9 cellular contexts compared by ENCODE assay signal in genomic region chr17:17063546-17064122, GRCh38. TPM values are rescaled to one million over a fixed set of nuclear protein-coding genes. Genes with fewer than 3 reads are reported as not detected.
A peak's percentile ranks its signal among the peaks of the same experiment; 100 is the strongest.
DNase-seq lines count a peak whose midpoint lies in the region; ATAC-seq and TF ChIP-seq lines count a peak whose summit lies in the region.
"Had no signal": no experiment of that assay in that cellular context is flagged by ENCODE, and none has a peak within 500 bp of the region (broad histone marks: within the 10 kb centered on the region; RNA-seq: fewer than 3 reads in every experiment).

No MANE protein-coding gene starts in this region.

- H2AK5ac ChIP-seq in mesenchymal stem cell (ENCODE audit: low read length, severe bottlenecking): no peak overlapping the region

- H3K79me1 ChIP-seq in mesenchymal stem cell (replicated peaks; ENCODE audit: low read length, poor library complexity, severe bottlenecking): peaks cover 16% of the 10 kb centered on the region

- TF ChIP-seq CTCF in RWPE2 (IDR thresholded peaks at IDR 0.05; ENCODE audit: poor library complexity, severe bottlenecking): no peak

- H2BK15ac ChIP-seq in mesenchymal stem cell (ENCODE audit: low read depth, poor library complexity, severe bottlenecking): no peak overlapping the region

- H2BK5ac ChIP-seq in mesenchymal stem cell (ENCODE audit: low read depth, low read length, poor library complexity, severe bottlenecking): no peak overlapping the region

- H3K36me3 ChIP-seq in RWPE2 (ENCODE audit: low read depth) (peaks cover 28% of the 10 kb centered on the region), skeletal muscle satellite cell (ENCODE audit: insufficient read depth, low read length) (peaks cover 44% of the 10 kb centered on the region), mesenchymal stem cell (ENCODE audit: control insufficient read depth in 1 of 2, insufficient read depth in 2 of 2, low read depth in 1 of 2, low read length in 2 of 2) (peaks cover 16 to 21% of the 10 kb centered on the region in 2 experiments)

- peak overlapping the region; percentile 13 for H3K4me2 ChIP-seq in skeletal muscle satellite cell (ENCODE audit: low read length)
- no peak overlapping the region for H3K4me2 ChIP-seq in mesenchymal stem cell (ENCODE audit: low read length, poor library complexity, severe bottlenecking)

- H3K9me3 ChIP-seq in RWPE2 (ENCODE audit: severe bottlenecking) (no peaks in the 10 kb centered on the region), skeletal muscle satellite cell (replicated peaks; ENCODE audit: low read length) (no peaks in the 10 kb centered on the region), mesenchymal stem cell (ENCODE audit: control insufficient read depth, low read length) (no peaks in the 10 kb centered on the region)

- no peak overlapping the region for H2BK12ac ChIP-seq in mesenchymal stem cell (ENCODE audit: low read length in 2 of 2)

- 95% methylated on average over 9 of the region's 12 CpGs for WGBS in mesenchymal stem cell

- H3K27me3 ChIP-seq in RWPE2 (ENCODE audit: insufficient read depth, poor library complexity, severe bottlenecking) (no peaks in the 10 kb centered on the region), skeletal muscle satellite cell (ENCODE audit: control insufficient read depth, insufficient read depth, low read length) (no peaks in the 10 kb centered on the region), mesenchymal stem cell (ENCODE audit: control insufficient read depth in 1 of 2, insufficient read depth in 1 of 2, low read length in 2 of 2) (no peaks in the 10 kb centered on the region)

- DNase-seq in EL: peak; percentile 55
- DNase-seq in RWPE2 (ENCODE audit: low spot score): peak; percentile 54
- DNase-seq in cardiac septum (ENCODE audit: low spot score): peak; percentile 78
- DNase-seq in NCI-H1694 (lab: John Stamatoyannopoulos, UW): no peak
- no peak for DNase-seq in effector CD4-positive, alpha-beta T cell
- no peak for DNase-seq in mesenchymal stem cell
- DNase-seq: activated T-cell treated with anti-CD3 and anti-CD28 coated beads, Interleukin-2, amount 50 U/mL, for 4 hours had no signal

- no peak overlapping the region for H2AFZ ChIP-seq in mesenchymal stem cell (ENCODE audit: low read depth, low read length)

- no peak overlapping the region for H3K23ac ChIP-seq in mesenchymal stem cell (ENCODE audit: low read length in 2 of 2)

- H3K27ac ChIP-seq in RWPE2 (ENCODE audit: poor library complexity, severe bottlenecking) (peak overlapping the region; percentile 40), mesenchymal stem cell (ENCODE audit: low read length, poor library complexity, severe bottlenecking) (no peak overlapping the region)

- H3K9ac ChIP-seq in skeletal muscle satellite cell (ENCODE audit: low read depth, low read length): no peak overlapping the region
- no peak overlapping the region for H3K9ac ChIP-seq in mesenchymal stem cell (ENCODE audit: low read length)

- intact Hi-C loops in cardiac septum (cut with DNase I): no loop called here

- no peak overlapping the region for H4K8ac ChIP-seq in mesenchymal stem cell (ENCODE audit: low read length)

- H3K14ac ChIP-seq in mesenchymal stem cell (ENCODE audit: low read length in 2 of 2): no peak overlapping the region

- no peak overlapping the region for H3K4ac ChIP-seq in mesenchymal stem cell (ENCODE audit: low read depth in 1 of 2, low read length in 2 of 2)

- H3K4me1 ChIP-seq in RWPE2 (ENCODE audit: insufficient read depth, poor library complexity, severe bottlenecking) (peaks cover 34% of the 10 kb centered on the region), skeletal muscle satellite cell (ENCODE audit: control insufficient read depth, insufficient read depth, low read length) (peaks cover 56% of the 10 kb centered on the region), mesenchymal stem cell (ENCODE audit: control insufficient read depth, insufficient read depth, low read depth, low read length) (peaks cover 15% of the 10 kb centered on the region)

- no peak overlapping the region for H2BK120ac ChIP-seq in mesenchymal stem cell (ENCODE audit: low read depth, low read length)

- H3K18ac ChIP-seq in mesenchymal stem cell (ENCODE audit: low read depth in 1 of 2, low read length in 2 of 2): peak overlapping the region in 1 of 2 experiments; percentile 11

- no peak overlapping the region for H4K91ac ChIP-seq in mesenchymal stem cell (ENCODE audit: low read length)

- ATAC-seq in RWPE2 (ENCODE audit: low read depth): no peak
- no peak for ATAC-seq in GM19351 (IDR thresholded peaks at IDR 0.05; ENCODE audit: unreplicated experiment)

- H3K4me3 ChIP-seq in RWPE2 (ENCODE audit: severe bottlenecking) (no peak overlapping the region), skeletal muscle satellite cell (ENCODE audit: low read length) (no peak overlapping the region), mesenchymal stem cell (ENCODE audit: insufficient read depth in 1 of 2, low read depth in 1 of 2, low read length in 2 of 2) (no peak overlapping the region)

RNA-seq across cellular contexts. Expression of gene MPRIP, which starts 21.4 kb away (rescaled TPM):
- total RNA-seq in cardiac septum: 554 TPM
- 86.2 and 103 TPM in 2 replicates for total RNA-seq in skeletal muscle satellite cell (2012; rRNA removed)
- polyA plus RNA-seq in mesenchymal stem cell (2013, experiment 1 of 2): 112 TPM
- polyA plus RNA-seq in mesenchymal stem cell (2013, experiment 2 of 2): 112 TPM

Comparison
In these comparisons a context has a peak if more than half of its experiments do, and no peak if none do; other contexts are left out.
1. DNase-seq: peak in EL (single experiment), RWPE2 (single experiment) and cardiac septum (single experiment); none in NCI-H1694 (single experiment), effector CD4-positive, alpha-beta T cell (single experiment) and mesenchymal stem cell (single experiment).